In genomic region chr4:123411976-123412589, GRCh38 we compare ENCODE assay signal across 8 cellular contexts. TPM values are rescaled to one million over a fixed set of nuclear protein-coding genes. Genes with fewer than 3 reads are reported as not detected.
DNase-seq lines count a peak whose midpoint lies in the region; ATAC-seq and TF ChIP-seq lines count a peak whose summit lies in the region.

No MANE protein-coding gene starts in this region.

- intact Hi-C loops in ovary (cut with DNase I) = no loop called here

- H3K4me3 ChIP-seq in mesodermal cell (ENCODE audit: extremely low read depth, insufficient read depth, low read length, poor library complexity, severe bottlenecking) = no peak overlapping the region
- H3K4me3 ChIP-seq in ovary = no peak overlapping the region
- H3K4me3 ChIP-seq in foreskin fibroblast (ENCODE audit: low read depth in 1 of 2, low read length in 2 of 2) = no peak overlapping the region

- TF ChIP-seq EP300 in ovary (IDR thresholded peaks at IDR 0.05) = no peak

- no peaks in the 10 kb centered on the region for H3K36me3 Mint-ChIP-seq in stimulated activated memory B cell treated with anti-CD40 and anti-IgM and Interleukin-4, amounts not matched to agents 10 μg/mL and 1 μg/mL and 100 μg/mL, for 72 hours

- DNase-seq in cerebellum (ENCODE audit: low spot score) (no peak), ovary (no peak), foreskin fibroblast (no peak)

- WGBS in mesodermal cell (ENCODE audit: insufficient coverage in 2 of 2), 2 experiments = 60 to 100% methylated on average over 1 to 2 of the region's 5 CpGs
- WGBS in ovary, 3 donors = 42 to 59% (median 58%) methylated on average over 5 of the region's 5 CpGs

- TF ChIP-seq POLR2A in ovary (IDR thresholded peaks at IDR 0.05) = no peak

- no peaks in the 10 kb centered on the region for H3K27me3 ChIP-seq in ovary

- H3K4me1 Mint-ChIP-seq in stimulated activated memory B cell treated with anti-CD40 and anti-IgM and Interleukin-4, amounts not matched to agents 10 μg/mL and 1 μg/mL and 100 μg/mL, for 72 hours = peaks cover 13% of the 10 kb centered on the region

- H3K4me1 ChIP-seq in mesodermal cell (ENCODE audit: control insufficient read depth, insufficient read depth, low read length, poor library complexity, severe bottlenecking) (peaks cover 32% of the 10 kb centered on the region), ovary (ENCODE audit: insufficient read depth) (no peaks in the 10 kb centered on the region)

- H3K36me3 ChIP-seq in mesodermal cell (ENCODE audit: control insufficient read depth, insufficient read depth, low read length) (peaks cover under 1% of the 10 kb centered on the region), ovary (no peaks in the 10 kb centered on the region)

- H3K27me3 Mint-ChIP-seq in stimulated activated memory B cell treated with anti-CD40 and anti-IgM and Interleukin-4, amounts not matched to agents 10 μg/mL and 1 μg/mL and 100 μg/mL, for 72 hours = no peaks in the 10 kb centered on the region

- H3K9me3 Mint-ChIP-seq in stimulated activated memory B cell treated with anti-CD40 and anti-IgM and Interleukin-4, amounts not matched to agents 10 μg/mL and 1 μg/mL and 100 μg/mL, for 72 hours = no peaks in the 10 kb centered on the region

- no peak overlapping the region for H3K27ac Mint-ChIP-seq in stimulated activated memory B cell treated with anti-CD40 and anti-IgM and Interleukin-4, amounts not matched to agents 10 μg/mL and 1 μg/mL and 100 μg/mL, for 72 hours

- peak overlapping the region; percentile 42 for H3K27ac ChIP-seq in mesodermal cell (ENCODE audit: low read depth, low read length, severe bottlenecking)
- no peak overlapping the region for H3K27ac ChIP-seq in ovary

- ATAC-seq in GM18858 (IDR thresholded peaks at IDR 0.05; ENCODE audit: unreplicated experiment) (peak; percentile 92), GM21717 (IDR thresholded peaks at IDR 0.05; ENCODE audit: unreplicated experiment) (peak; percentile 89), HG03575 (IDR thresholded peaks at IDR 0.05; ENCODE audit: extremely low read depth, insufficient number of reproducible peaks, low FRiP score, unreplicated experiment) (peak; percentile 88)
- ATAC-seq in stimulated activated memory B cell treated with anti-CD40 and anti-IgM and Interleukin-4, amounts not matched to agents 10 μg/mL and 1 μg/mL and 100 μg/mL, for 72 hours = no peak

- H3K9me3 ChIP-seq in mesodermal cell (ENCODE audit: control insufficient read depth, low read length) (no peaks in the 10 kb centered on the region), ovary (no peaks in the 10 kb centered on the region)

- TF ChIP-seq CTCF in ovary (IDR thresholded peaks at IDR 0.05) = no peak
- no peak for TF ChIP-seq CTCF in foreskin fibroblast (IDR thresholded peaks at IDR 0.05; ENCODE audit: low read depth, low read length)

- no peak overlapping the region for H3K4me3 Mint-ChIP-seq in stimulated activated memory B cell treated with anti-CD40 and anti-IgM and Interleukin-4, amounts not matched to agents 10 μg/mL and 1 μg/mL and 100 μg/mL, for 72 hours

RNA-seq across cellular contexts. Expression of gene SPRY1, which starts 15.5 kb away (rescaled TPM):
- 112 TPM for polyA plus RNA-seq in mesodermal cell (2013, experiment 1 of 2)
- polyA plus RNA-seq in mesodermal cell (2013, experiment 2 of 2) = 90.0 TPM
- total RNA-seq in cerebellum (29.6 TPM), ovary (100 to 1,000 TPM in 2 of 7 donors, 10 to 100 TPM in 5; 22.5 to 124 (median 43.5) TPM)
- 10 to 100 TPM; 31.4 to 45.8 TPM for polyA plus RNA-seq in ovary
